ENCODE assay signal across 14 cellular contexts in the genomic region with DNA sequence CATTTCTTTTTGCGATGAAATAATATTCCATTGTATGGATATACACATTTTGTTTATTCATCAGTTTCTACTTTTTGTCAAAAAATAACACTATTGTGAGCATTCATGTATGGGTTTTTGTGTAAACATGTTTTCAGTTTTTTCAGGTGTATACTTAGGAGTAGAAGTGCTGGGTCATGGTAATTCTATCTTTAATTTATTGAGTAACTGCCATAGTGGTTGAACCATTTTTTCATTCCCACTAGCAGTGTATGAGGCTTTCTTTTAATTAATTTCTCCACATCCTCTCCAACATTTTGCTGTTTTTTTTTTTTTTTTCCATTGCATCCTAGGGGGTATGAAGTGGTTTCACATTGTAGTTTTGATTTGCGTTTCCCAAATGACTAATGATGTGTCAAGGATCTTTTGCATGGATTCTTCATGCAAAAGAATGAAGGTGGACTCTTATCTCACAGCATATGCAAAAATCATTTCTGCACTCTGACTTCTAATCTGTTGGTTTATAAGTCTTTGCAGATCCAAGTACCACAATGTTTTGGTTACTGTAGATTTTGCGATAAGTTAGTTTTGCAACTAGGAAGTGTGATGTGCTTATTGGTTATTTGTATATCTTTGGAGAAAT. TPM values are rescaled to one million over a fixed set of nuclear protein-coding genes. Genes with fewer than 3 reads are reported as not detected.
A peak's percentile ranks its signal among the peaks of the same experiment; 100 is the strongest.
DNase-seq lines count a peak whose midpoint lies in the region; ATAC-seq, FAIRE-seq and TF ChIP-seq lines count a peak whose summit lies in the region.
"Had no signal": no experiment of that assay in that cellular context is flagged by ENCODE, and none has a peak within 500 bp of the region (broad histone marks: within the 10 kb centered on the region; RNA-seq: fewer than 3 reads in every experiment).

No MANE protein-coding gene starts in this region.

- no peaks in the 10 kb centered on the region for H3K27me3 Mint-ChIP-seq in stimulated activated naive CD8-positive, alpha-beta T cell treated with anti-CD3 and anti-CD28 coated beads, Interleukin-15, amount 100 ng/mL, for 72 hours
- H3K27me3 Mint-ChIP-seq: progenitor cell of endocrine pancreas; stimulated activated memory B cell treated with anti-CD40 and anti-IgM and Interleukin-4, amounts not matched to agents 10 μg/mL and 1 μg/mL and 100 μg/mL, for 72 hours had no signal

- H3K4me1 ChIP-seq in left ventricle myocardium inferior: peaks cover 52% of the 10 kb centered on the region
- H3K4me1 ChIP-seq in right cardiac atrium (ENCODE audit: control insufficient read depth, insufficient read depth, low read length): peaks cover 8% of the 10 kb centered on the region
- peaks cover 21% of the 10 kb centered on the region for H3K4me1 ChIP-seq in RWPE2 (ENCODE audit: insufficient read depth, poor library complexity, severe bottlenecking)
- peaks cover 7% of the 10 kb centered on the region for H3K4me1 ChIP-seq in endothelial cell of umbilical vein (ENCODE audit: control insufficient read depth, extremely low read depth, insufficient read depth, low read length)

- WGBS in right cardiac atrium: 94% methylated on average over 3 of the region's 3 CpGs

- intact Hi-C loops in left ventricle myocardium inferior (cut with micrococcal nuclease) (no loop called here), right cardiac atrium (cut with DNase I) (no loop called here), endothelial cell of umbilical vein (cut with micrococcal nuclease) (no loop called here)

- TF ChIP-seq CTCF in left ventricle myocardium inferior (IDR thresholded peaks at IDR 0.05; ENCODE audit: borderline replicate concordance) (no peak), RWPE2 (IDR thresholded peaks at IDR 0.05; ENCODE audit: poor library complexity, severe bottlenecking) (no peak), endothelial cell of umbilical vein (IDR thresholded peaks at IDR 0.05; ENCODE audit: extremely low read depth in 1 of 2, insufficient read depth in 1 of 2, low read depth in 1 of 2, low read length in 2 of 2) (no peak)

- DNase-seq in left ventricle myocardium inferior (no peak), right cardiac atrium (no peak), RWPE2 (ENCODE audit: low spot score) (no peak), endothelial cell of umbilical vein (ENCODE audit: low read depth, low spot score) (no peak), NCI-H146 (lab: John Stamatoyannopoulos, UW) (no peak)
- DNase-seq in stimulated activated naive CD8-positive, alpha-beta T cell treated with anti-CD3 and anti-CD28 coated beads, Interleukin-15, amount 100 ng/mL, for 72 hours: no peak
- no peak for DNase-seq in activated CD4-positive, alpha-beta T cell treated with anti-CD3 and anti-CD28 coated beads for 4 hours
- DNase-seq: activated T-cell treated with anti-CD3 and anti-CD28 coated beads, Interleukin-2, amount 50 U/mL, for 4 hours; midbrain; NCI-H446 had no signal

- ATAC-seq in right cardiac atrium (no peak), RWPE2 (ENCODE audit: low read depth) (peak; percentile 51; the same call in 1 of the 3 replicates), GM21381 (IDR thresholded peaks at IDR 0.05; ENCODE audit: unreplicated experiment) (no peak)
- ATAC-seq in stimulated activated naive CD8-positive, alpha-beta T cell treated with anti-CD3 and anti-CD28 coated beads, Interleukin-15, amount 100 ng/mL, for 72 hours: no peak
- ATAC-seq: stimulated activated memory B cell treated with anti-CD40 and anti-IgM and Interleukin-4, amounts not matched to agents 10 μg/mL and 1 μg/mL and 100 μg/mL, for 72 hours had no signal

- H3K9me3 ChIP-seq in left ventricle myocardium inferior (replicated peaks): no peaks in the 10 kb centered on the region
- no peaks in the 10 kb centered on the region for H3K9me3 ChIP-seq in right cardiac atrium (ENCODE audit: control insufficient read depth, low read length)
- no peaks in the 10 kb centered on the region for H3K9me3 ChIP-seq in RWPE2 (ENCODE audit: severe bottlenecking)
- no peaks in the 10 kb centered on the region for H3K9me3 ChIP-seq in endothelial cell of umbilical vein (replicated peaks; ENCODE audit: control insufficient read depth, insufficient read depth, low read length)

- no peaks in the 10 kb centered on the region for H3K36me3 ChIP-seq in left ventricle myocardium inferior
- H3K36me3 ChIP-seq in RWPE2 (ENCODE audit: low read depth): 0 out of 2 replicates have a peak, but pooled peaks cover 7% of the 10 kb centered on the region
- H3K36me3 ChIP-seq in endothelial cell of umbilical vein (ENCODE audit: control insufficient read depth in 2 of 2, extremely low read depth in 1 of 2, insufficient read depth in 2 of 2, low read length in 2 of 2): no peaks in the 10 kb centered on the region
- H3K36me3 ChIP-seq: cardiac muscle cell had no signal

- peak overlapping the region in 1 of 2 donors; percentile 21 for H3K27ac Mint-ChIP-seq in stimulated activated naive CD8-positive, alpha-beta T cell treated with anti-CD3 and anti-CD28 coated beads, Interleukin-15, amount 100 ng/mL, for 72 hours
- H3K27ac Mint-ChIP-seq: progenitor cell of endocrine pancreas had no signal

- BruUV-seq in endothelial cell of umbilical vein (replicated peaks; lab: Mats Ljungman, UMichigan): no TSS peak

- FAIRE-seq in endothelial cell of umbilical vein (lab: Jason Lieb, UNC): no peak

- no peak overlapping the region for H3K4me2 ChIP-seq in endothelial cell of umbilical vein (ENCODE audit: insufficient read depth, low read length)

- peaks cover 10% of the 10 kb centered on the region for H4K20me1 ChIP-seq in endothelial cell of umbilical vein (replicated peaks; ENCODE audit: control insufficient read depth, extremely low read depth, insufficient read depth, low read length)

- TF ChIP-seq POLR2A in endothelial cell of umbilical vein (IDR thresholded peaks at IDR 0.05; ENCODE audit: low read depth, low read length): no peak

- H3K4me1 Mint-ChIP-seq in stimulated activated naive CD8-positive, alpha-beta T cell treated with anti-CD3 and anti-CD28 coated beads, Interleukin-15, amount 100 ng/mL, for 72 hours: peaks cover 51% of the 10 kb centered on the region

- peak overlapping the region; percentile 47 for H3K4me3 Mint-ChIP-seq in stimulated activated naive CD8-positive, alpha-beta T cell treated with anti-CD3 and anti-CD28 coated beads, Interleukin-15, amount 100 ng/mL, for 72 hours
- H3K4me3 Mint-ChIP-seq: activated T-cell treated with anti-CD3 and anti-CD28 coated beads, Interleukin-2, amount 50 U/mL, for 4 hours; stimulated activated memory B cell treated with anti-CD40 and anti-IgM and Interleukin-4, amounts not matched to agents 10 μg/mL and 1 μg/mL and 100 μg/mL, for 72 hours had no signal

- H3K9me1 ChIP-seq in endothelial cell of umbilical vein (replicated peaks; ENCODE audit: control insufficient read depth, extremely low read depth, insufficient read depth, low read length): no peaks in the 10 kb centered on the region

- H3K27ac ChIP-seq in left ventricle myocardium inferior (replicated peaks) (peak overlapping the region; percentile 4), right cardiac atrium (ENCODE audit: low read length) (no peak overlapping the region), RWPE2 (ENCODE audit: poor library complexity, severe bottlenecking) (no peak overlapping the region), endothelial cell of umbilical vein (ENCODE audit: insufficient read depth, low read depth, low read length) (no peak overlapping the region)
- H3K27ac ChIP-seq: cardiac muscle cell had no signal

- H3K27me3 ChIP-seq in left ventricle myocardium inferior (ENCODE audit: low read depth) (no peaks in the 10 kb centered on the region), right cardiac atrium (ENCODE audit: control insufficient read depth, insufficient read depth) (no peaks in the 10 kb centered on the region), RWPE2 (ENCODE audit: insufficient read depth, poor library complexity, severe bottlenecking) (no peaks in the 10 kb centered on the region), endothelial cell of umbilical vein (ENCODE audit: control insufficient read depth in 2 of 2, insufficient read depth in 2 of 2, low read length in 2 of 2) (no peaks in the 10 kb centered on the region)
- H3K27me3 ChIP-seq: cardiac muscle cell had no signal

- H2AFZ ChIP-seq in endothelial cell of umbilical vein (ENCODE audit: low read depth, low read length): no peak overlapping the region

- H3K9me3 Mint-ChIP-seq in stimulated activated naive CD8-positive, alpha-beta T cell treated with anti-CD3 and anti-CD28 coated beads, Interleukin-15, amount 100 ng/mL, for 72 hours: no peaks in the 10 kb centered on the region
- H3K9me3 Mint-ChIP-seq: activated T-cell treated with anti-CD3 and anti-CD28 coated beads, Interleukin-2, amount 50 U/mL, for 4 hours had no signal

- H3K4me3 ChIP-seq in left ventricle myocardium inferior (no peak overlapping the region), right cardiac atrium (ENCODE audit: low read length) (no peak overlapping the region), RWPE2 (ENCODE audit: severe bottlenecking) (no peak overlapping the region), endothelial cell of umbilical vein (replicated peaks in 1 of 3; ENCODE audit: insufficient read depth in 1 of 3, low read depth in 1 of 3, low read length in 3 of 3) (no peak overlapping the region)
- H3K4me3 ChIP-seq: cardiac muscle cell had no signal

- CTCF ChIA-PET in endothelial cell of umbilical vein (lab: Charles Lee): no interaction called here

- POLR2A ChIA-PET in endothelial cell of umbilical vein (lab: Charles Lee): no interaction called here

- dilution Hi-C loops in endothelial cell of umbilical vein (cut with MboI; ENCODE audit: extremely low pct_ligation_motif_present, low sequenced_read_pairs): no loop called here

- peaks cover 84% of the 10 kb centered on the region for H3K79me2 ChIP-seq in endothelial cell of umbilical vein (ENCODE audit: control insufficient read depth, insufficient read depth, low read length)

- no peak overlapping the region for H3K9ac ChIP-seq in endothelial cell of umbilical vein (replicated peaks; ENCODE audit: extremely low read depth, insufficient read depth, low read length)

TF ChIP-seq in endothelial cell of umbilical vein, 7 proteins besides CTCF, POLR2A, EP300 and RAD21 (continues in another document):
- TF ChIP-seq JUN (IDR thresholded peaks at IDR 0.05; ENCODE audit: borderline replicate concordance, insufficient read depth, insufficient read length, low read depth) (no peak), MYC (IDR thresholded peaks at IDR 0.05; ENCODE audit: low read depth, low read length) (no peak), GATA2 (IDR thresholded peaks at IDR 0.05; ENCODE audit: insufficient read depth, insufficient read length, low read depth, low read length) (peak; percentile 6)

RNA-seq across cellular contexts. Expression of a gene that starts 12.6 kb away (rescaled TPM):
- total RNA-seq in left ventricle myocardium inferior (57.1 TPM), right cardiac atrium (10 to 100 TPM; 55.7 to 59.8 (median 57.5) TPM), endothelial cell of umbilical vein (73.3 and 79.5 TPM in 2 replicates)
- polyA plus RNA-seq in right cardiac atrium (33.3 TPM), endothelial cell of umbilical vein (36.9 and 50.1 TPM in 2 replicates)
- 35.4 and 39.5 TPM in 2 replicates for polyA plus RNA-seq in endothelial cell of umbilical vein (2011; cell fraction: cytosol; rRNA removed)
- 67.2 and 99.2 TPM in 2 replicates for polyA plus RNA-seq in endothelial cell of umbilical vein (2011; cell fraction: nucleus; rRNA removed)
- polyA plus RNA-seq in endothelial cell of umbilical vein (2012): 68.3 and 79.9 TPM in 2 replicates
- polyA minus RNA-seq in endothelial cell of umbilical vein: 92.6 and 94.8 TPM in 2 replicates
- 33.7 TPM for polyA minus RNA-seq in endothelial cell of umbilical vein (2011; cell fraction: cytosol; rRNA and poly(A)+ RNA removed)
- polyA minus RNA-seq in endothelial cell of umbilical vein (2011; cell fraction: nucleus; rRNA and poly(A)+ RNA removed): 73.5 and 105 TPM in 2 replicates
